ENCODE assay signal across 9 cellular contexts in the genomic region with DNA sequence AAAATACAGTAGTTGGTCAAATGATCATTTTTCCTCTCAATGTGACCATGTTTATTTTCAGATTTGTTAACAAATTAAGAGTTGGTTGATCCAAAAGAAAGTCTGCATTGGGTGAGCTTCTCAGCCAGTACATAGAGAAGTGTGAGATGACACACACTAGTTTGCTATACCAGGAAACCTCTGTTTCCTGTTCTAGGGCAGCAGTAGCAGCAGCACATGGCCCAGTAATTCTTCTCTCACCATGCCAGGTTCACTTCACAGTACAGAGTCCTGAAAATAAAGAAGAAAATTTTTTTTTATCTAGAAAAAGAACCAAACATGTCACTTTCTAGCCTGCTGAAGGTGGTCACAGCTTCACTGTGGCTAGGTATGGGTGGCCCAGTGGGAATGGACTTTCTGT.
DNase-seq lines count a peak whose midpoint lies in the region; ATAC-seq and TF ChIP-seq lines count a peak whose summit lies in the region.
"Had no signal": no experiment of that assay in that cellular context is flagged by ENCODE, and none has a peak within 500 bp of the region (broad histone marks: within the 10 kb centered on the region; RNA-seq: fewer than 3 reads in every experiment).

No MANE protein-coding gene starts in this region.

- intact Hi-C loops in activated B cell treated with CpG ODN at 0.5 μM for 24 hours (cut with micrococcal nuclease), result loop anchor here (1.0 kb wide), 2 partner anchors 8 to 9 kb away; no protein-coding TSS in a partner anchor
- intact Hi-C loops in body of pancreas (cut with DNase I), result no loop called here

- no peak overlapping the region for H2AFZ ChIP-seq in H9 (ENCODE audit: low read length)

- H3K56ac ChIP-seq in H9 (ENCODE audit: insufficient read length, low read depth, low read length), result no peak overlapping the region

- POLR2A ChIA-PET in activated B cell treated with CpG ODN at 0.5 μM for 24 hours (lab: Charles Lee), result no interaction called here

- no peak overlapping the region for H3K4me2 ChIP-seq in H9 (ENCODE audit: insufficient read depth, insufficient read length, low read length)

- no peak overlapping the region for H2BK5ac ChIP-seq in H9 (ENCODE audit: insufficient read length, low read length)

- H3K27ac Mint-ChIP-seq in activated B cell treated with CpG ODN at 0.5 μM for 24 hours (peak overlapping the region; percentile 79), immature natural killer cell (peak overlapping the region; percentile 79 to 93 (median 91)), H9 (no peak overlapping the region)

- CTCF ChIA-PET in activated B cell treated with CpG ODN at 0.5 μM for 24 hours (lab: Charles Lee), result interaction anchor here (0.7 to 3.1 kb wide), 3 partner anchors 9 to 55 kb away, joined by 3 to 15 read pairs (median 5); no protein-coding TSS in a partner anchor

- no peaks in the 10 kb centered on the region for H3K36me3 ChIP-seq in body of pancreas (replicated peaks in 1 of 2; ENCODE audit: insufficient read depth in 1 of 2, low read depth in 2 of 2)

- H3K4me3 ChIP-seq in body of pancreas, result no peak overlapping the region

- H3K27me3 ChIP-seq in body of pancreas (no peaks in the 10 kb centered on the region), H9 (ENCODE audit: insufficient read depth, low read length) (no peaks in the 10 kb centered on the region)

- ATAC-seq in GM18861 (IDR thresholded peaks at IDR 0.05; ENCODE audit: unreplicated experiment) (peak; percentile 62), HG02678 (IDR thresholded peaks at IDR 0.05; ENCODE audit: unreplicated experiment) (peak; percentile 62), activated B cell treated with CpG ODN at 0.5 μM for 24 hours (ENCODE audit: low read depth) (peak; percentile 82), HG03045 (IDR thresholded peaks at IDR 0.05; ENCODE audit: unreplicated experiment) (no peak), body of pancreas (no peak)

- H3K4me3 Mint-ChIP-seq in activated B cell treated with CpG ODN at 0.5 μM for 24 hours (peak overlapping the region; percentile 62), immature natural killer cell (peak overlapping the region; percentile 77 to 94 (median 81)), H9 (no peak overlapping the region)

- H2AK5ac ChIP-seq in H9 (ENCODE audit: insufficient read length, low read length), result no peak overlapping the region

- H3K4me1 Mint-ChIP-seq in activated B cell treated with CpG ODN at 0.5 μM for 24 hours (peaks cover 56% of the 10 kb centered on the region), immature natural killer cell (peaks cover 76 to 82% of the 10 kb centered on the region in 2 donors), H9 (no peaks in the 10 kb centered on the region)

- H3T11ph ChIP-seq in H9 (ENCODE audit: low read length), result no peak overlapping the region

- H3K23ac ChIP-seq in H9 (ENCODE audit: insufficient read length, low read depth, low read length), result no peak overlapping the region

- H3K4me1 ChIP-seq in body of pancreas (no peaks in the 10 kb centered on the region), H9 (ENCODE audit: insufficient read depth, low read length) (0 out of 2 replicates have a peak, but pooled peaks cover under 1% of the 10 kb centered on the region)

- H2BK20ac ChIP-seq in H9 (ENCODE audit: low read depth, low read length, poor library complexity, severe bottlenecking), result no peak overlapping the region

- no peak overlapping the region for H4K5ac ChIP-seq in H9 (ENCODE audit: insufficient read length, low read depth, low read length)

- no peak overlapping the region for H4K8ac ChIP-seq in H9 (replicated peaks; ENCODE audit: insufficient read length, low read depth, low read length)

- no peak for TF ChIP-seq POLR2A in body of pancreas (IDR thresholded peaks at IDR 0.05)

- no peaks in the 10 kb centered on the region for H3K79me1 ChIP-seq in H9 (ENCODE audit: insufficient read depth, low read depth, low read length, poor library complexity, severe bottlenecking)

- no peak overlapping the region for H2BK15ac ChIP-seq in H9 (ENCODE audit: low read depth, low read length)

- no peaks in the 10 kb centered on the region for H3K9me3 Mint-ChIP-seq in activated B cell treated with CpG ODN at 0.5 μM for 24 hours
- no peaks in the 10 kb centered on the region for H3K9me3 Mint-ChIP-seq in immature natural killer cell
- H3K9me3 Mint-ChIP-seq in H9, result no peaks in the 10 kb centered on the region

- H3K27ac ChIP-seq in body of pancreas, result no peak overlapping the region
- H3K27ac ChIP-seq in H9 (ENCODE audit: insufficient read length, low read depth, low read length), result no peak overlapping the region

- H3K14ac ChIP-seq in H9 (ENCODE audit: insufficient read depth, low read length), result no peak overlapping the region

- DNase-seq in activated B cell treated with CpG ODN at 0.5 μM for 24 hours, result no peak
- DNase-seq in immature natural killer cell, result peak; percentile 54 to 65 (median 64)
- no peak for DNase-seq in D341Med (ENCODE audit: low spot score)
- no peak for DNase-seq in body of pancreas
- no peak for DNase-seq in H9
- DNase-seq: IMR-90 had no signal

- H3K36me3 Mint-ChIP-seq in activated B cell treated with CpG ODN at 0.5 μM for 24 hours (ENCODE audit: low read depth) (no peaks in the 10 kb centered on the region), immature natural killer cell (peaks cover 2 to 4% (median 3%) of the 10 kb centered on the region in 3 donors), H9 (ENCODE audit: insufficient read depth in 1 of 3, low read depth in 3 of 3) (no peaks in the 10 kb centered on the region)

- H2BK12ac ChIP-seq in H9 (ENCODE audit: insufficient read length, low read depth, low read length), result no peak overlapping the region

- no peaks in the 10 kb centered on the region for H3K79me2 ChIP-seq in H9 (ENCODE audit: insufficient read depth, low read length)

- no peaks in the 10 kb centered on the region for H4K20me1 ChIP-seq in H9 (ENCODE audit: control insufficient read depth, insufficient read depth, insufficient read length)

- H3K9ac ChIP-seq in H9 (ENCODE audit: extremely low read depth, insufficient read length, low read length), result no peak overlapping the region

- no peaks in the 10 kb centered on the region for H3K23me2 ChIP-seq in H9 (ENCODE audit: insufficient read length, low read depth, low read length, poor library complexity, severe bottlenecking)

- H3K18ac ChIP-seq in H9 (ENCODE audit: insufficient read length, low read depth, low read length), result no peak overlapping the region

- no peak overlapping the region for H2BK120ac ChIP-seq in H9 (ENCODE audit: low read depth, low read length, poor library complexity, severe bottlenecking)

- no peaks in the 10 kb centered on the region for H3K27me3 Mint-ChIP-seq in activated B cell treated with CpG ODN at 0.5 μM for 24 hours
- peaks cover 0 to 5% (median 0%) of the 10 kb centered on the region in 3 donors for H3K27me3 Mint-ChIP-seq in immature natural killer cell (ENCODE audit: low read depth in 3 of 3)
- H3K27me3 Mint-ChIP-seq in H9 (ENCODE audit: low read depth), result peaks cover 4% of the 10 kb centered on the region; the same call in 1 of the 2 replicates

- H4K91ac ChIP-seq in H9 (ENCODE audit: insufficient read length, low read depth, low read length), result no peak overlapping the region

- no peaks in the 10 kb centered on the region for H3K9me3 ChIP-seq in body of pancreas
- no peaks in the 10 kb centered on the region for H3K9me3 ChIP-seq in H9 (ENCODE audit: control insufficient read depth, low read depth, low read length)

- no peak overlapping the region for H3K4ac ChIP-seq in H9 (ENCODE audit: low read depth, low read length)

- TF ChIP-seq CTCF in activated B cell treated with CpG ODN at 0.5 μM for 24 hours (IDR thresholded peaks at IDR 0.05), result no peak
- TF ChIP-seq CTCF in body of pancreas (IDR thresholded peaks at IDR 0.05), result no peak
- no peak for TF ChIP-seq CTCF in H9 (conservative IDR thresholded peaks at IDR 0.05)

Comparison
In these comparisons a context has a peak if more than half of its experiments do, and no peak if none do; other contexts are left out.
1. ATAC-seq: peak in GM18861 (single experiment), HG02678 (single experiment) and activated B cell treated with CpG ODN at 0.5 μM for 24 hours (single experiment); none in HG03045 (single experiment) and body of pancreas (single experiment).
2. DNase-seq: peak in immature natural killer cell (3 of 3); none in activated B cell treated with CpG ODN at 0.5 μM for 24 hours (single experiment), D341Med (single experiment), body of pancreas (0 of 4) and H9 (single experiment).
3. H3K27ac Mint-ChIP-seq: peak in activated B cell treated with CpG ODN at 0.5 μM for 24 hours (single experiment) and immature natural killer cell (6 of 6); none in H9 (0 of 3).
4. H3K4me3 Mint-ChIP-seq: peak in activated B cell treated with CpG ODN at 0.5 μM for 24 hours (single experiment) and immature natural killer cell (5 of 5); none in H9 (0 of 2).